ENCODE assay signal across 14 cellular contexts in genomic region chr16:56634715-56635440, GRCh38. TPM values are rescaled to one million over a fixed set of nuclear protein-coding genes. Genes with fewer than 3 reads are reported as not detected.
DNase-seq lines count a peak whose midpoint lies in the region; ATAC-seq lines count a peak whose summit lies in the region.
"Had no signal": no experiment of that assay in that cellular context is flagged by ENCODE, and none has a peak within 500 bp of the region (broad histone marks: within the 10 kb centered on the region; RNA-seq: fewer than 3 reads in every experiment).

No MANE protein-coding gene starts in this region.

- peaks cover 55% of the 10 kb centered on the region for H3K4me1 Mint-ChIP-seq in activated T-cell treated with anti-CD3 and anti-CD28 coated beads, Interleukin-2, amount 50 U/mL, for 72 hours (ENCODE audit: low read depth)
- H3K4me1 Mint-ChIP-seq in activated naive CD8-positive, alpha-beta T cell treated with anti-CD3 and anti-CD28 coated beads for 36 hours = peaks cover 34% of the 10 kb centered on the region
- peaks cover 26 to 50% of the 10 kb centered on the region in 2 donors for H3K4me1 Mint-ChIP-seq in stimulated activated naive B cell treated with anti-CD40 and anti-IgM and Interleukin-4, amounts not matched to agents 10 μg/mL and 1 μg/mL and 100 μg/mL, for 72 hours

- ATAC-seq in activated T-cell treated with anti-CD3 and anti-CD28 coated beads, Interleukin-2, amount 50 U/mL, for 72 hours (replicated peaks in 1 of 2) = no peak
- ATAC-seq in stimulated activated naive B cell treated with anti-CD40 and anti-IgM and Interleukin-4, amounts not matched to agents 10 μg/mL and 1 μg/mL and 100 μg/mL, for 72 hours (replicated peaks) = no peak
- ATAC-seq in HG03439 (IDR thresholded peaks at IDR 0.05; ENCODE audit: unreplicated experiment) (no peak), HG02938 (IDR thresholded peaks at IDR 0.05; ENCODE audit: unreplicated experiment) (no peak)
- ATAC-seq: left cardiac atrium, Panc1 had no signal

- H3K9me3 ChIP-seq in iPS-15b (ENCODE audit: control insufficient read depth, insufficient read depth, low read length) = no peaks in the 10 kb centered on the region
- H3K9me3 ChIP-seq: prostate gland had no signal

- peak overlapping the region; percentile 68 to 84 for H3K4me3 Mint-ChIP-seq in activated T-cell treated with anti-CD3 and anti-CD28 coated beads, Interleukin-2, amount 50 U/mL, for 72 hours
- peak overlapping the region; percentile 74 for H3K4me3 Mint-ChIP-seq in activated naive CD8-positive, alpha-beta T cell treated with anti-CD3 and anti-CD28 coated beads for 36 hours
- H3K4me3 Mint-ChIP-seq in stimulated activated naive B cell treated with anti-CD40 and anti-IgM and Interleukin-4, amounts not matched to agents 10 μg/mL and 1 μg/mL and 100 μg/mL, for 72 hours = peak overlapping the region; percentile 66 to 69

- no peaks in the 10 kb centered on the region for H3K36me3 ChIP-seq in iPS-15b (ENCODE audit: control insufficient read depth, insufficient read depth, low read length)
- H3K36me3 ChIP-seq: prostate gland had no signal

- no peaks in the 10 kb centered on the region for H3K36me3 Mint-ChIP-seq in activated T-cell treated with anti-CD3 and anti-CD28 coated beads, Interleukin-2, amount 50 U/mL, for 72 hours (ENCODE audit: insufficient read depth in 2 of 2)
- no peaks in the 10 kb centered on the region for H3K36me3 Mint-ChIP-seq in activated naive CD8-positive, alpha-beta T cell treated with anti-CD3 and anti-CD28 coated beads for 36 hours
- no peaks in the 10 kb centered on the region for H3K36me3 Mint-ChIP-seq in stimulated activated naive B cell treated with anti-CD40 and anti-IgM and Interleukin-4, amounts not matched to agents 10 μg/mL and 1 μg/mL and 100 μg/mL, for 72 hours

- DNase-seq in activated T-cell treated with anti-CD3 and anti-CD28 coated beads, Interleukin-2, amount 50 U/mL, for 72 hours = no peak
- DNase-seq in activated T-cell treated with anti-CD3 and anti-CD28 coated beads for 4 hours = no peak
- DNase-seq in activated naive CD8-positive, alpha-beta T cell treated with anti-CD3 and anti-CD28 coated beads for 36 hours = no peak
- DNase-seq in stimulated activated naive B cell treated with anti-CD40 and anti-IgM and Interleukin-4, amounts not matched to agents 10 μg/mL and 1 μg/mL and 100 μg/mL, for 72 hours = no peak
- DNase-seq in central memory CD4-positive, alpha-beta T cell = no peak
- DNase-seq: KG1, left cardiac atrium, NCI-H2171 had no signal

- peaks cover 100% of the 10 kb centered on the region for H3K27me3 ChIP-seq in iPS-15b (ENCODE audit: control insufficient read depth, insufficient read depth, low read length)

- H3K9me3 Mint-ChIP-seq in activated T-cell treated with anti-CD3 and anti-CD28 coated beads, Interleukin-2, amount 50 U/mL, for 72 hours = no peaks in the 10 kb centered on the region
- H3K9me3 Mint-ChIP-seq in activated naive CD8-positive, alpha-beta T cell treated with anti-CD3 and anti-CD28 coated beads for 36 hours = no peaks in the 10 kb centered on the region
- H3K9me3 Mint-ChIP-seq in stimulated activated naive B cell treated with anti-CD40 and anti-IgM and Interleukin-4, amounts not matched to agents 10 μg/mL and 1 μg/mL and 100 μg/mL, for 72 hours = no peaks in the 10 kb centered on the region

- H3K27ac Mint-ChIP-seq in activated T-cell treated with anti-CD3 and anti-CD28 coated beads, Interleukin-2, amount 50 U/mL, for 72 hours = no peak overlapping the region
- no peak overlapping the region for H3K27ac Mint-ChIP-seq in activated naive CD8-positive, alpha-beta T cell treated with anti-CD3 and anti-CD28 coated beads for 36 hours
- peak overlapping the region; percentile 22 for H3K27ac Mint-ChIP-seq in stimulated activated naive B cell treated with anti-CD40 and anti-IgM and Interleukin-4, amounts not matched to agents 10 μg/mL and 1 μg/mL and 100 μg/mL, for 72 hours

- H3K27me3 Mint-ChIP-seq in activated T-cell treated with anti-CD3 and anti-CD28 coated beads, Interleukin-2, amount 50 U/mL, for 72 hours (ENCODE audit: low read depth) = peaks cover 95% of the 10 kb centered on the region
- H3K27me3 Mint-ChIP-seq in activated naive CD8-positive, alpha-beta T cell treated with anti-CD3 and anti-CD28 coated beads for 36 hours = peaks cover 93% of the 10 kb centered on the region
- H3K27me3 Mint-ChIP-seq in stimulated activated naive B cell treated with anti-CD40 and anti-IgM and Interleukin-4, amounts not matched to agents 10 μg/mL and 1 μg/mL and 100 μg/mL, for 72 hours = peaks cover 69 to 86% of the 10 kb centered on the region in 2 donors

- peaks cover 3% of the 10 kb centered on the region for H3K4me1 ChIP-seq in iPS-15b (ENCODE audit: control insufficient read depth, insufficient read depth, low read length)
- H3K4me1 ChIP-seq: prostate gland had no signal

- H3K4me3 ChIP-seq in iPS-15b (ENCODE audit: low read depth, low read length) = peak overlapping the region; percentile 26

- H3K9ac ChIP-seq in iPS-15b (ENCODE audit: low read depth, low read length) = no peak overlapping the region

RNA-seq across cellular contexts. Expression of gene MT1M, which starts 2.4 kb away (rescaled TPM):
- under 1 TPM in 1 of 2 donors, not detected in 1; 0.91 TPM for total RNA-seq in activated T-cell treated with anti-CD3 and anti-CD28 coated beads, Interleukin-2, amount 50 U/mL, for 72 hours
- not detected for total RNA-seq in activated naive CD8-positive, alpha-beta T cell treated with anti-CD3 and anti-CD28 coated beads for 36 hours

RNA-seq across cellular contexts. Expression of gene MT1A, which starts 3.6 kb away (rescaled TPM):
- total RNA-seq in activated T-cell treated with anti-CD3 and anti-CD28 coated beads, Interleukin-2, amount 50 U/mL, for 72 hours = 1 to 10 TPM in 1 of 2 donors, under 1 TPM in 1; 0.74 to 1.5 TPM
- total RNA-seq in activated naive CD8-positive, alpha-beta T cell treated with anti-CD3 and anti-CD28 coated beads for 36 hours = not detected
- total RNA-seq: Daoy had no signal

RNA-seq across cellular contexts. Expression of gene MT1E, which starts 9.3 kb away (rescaled TPM):
- 100 to 1,000 TPM in 1 of 2 donors, 10 to 100 TPM in 1; 94.7 to 204 TPM for total RNA-seq in activated T-cell treated with anti-CD3 and anti-CD28 coated beads, Interleukin-2, amount 50 U/mL, for 72 hours
- 10 to 100 TPM; 67.1 to 68.9 TPM for total RNA-seq in activated naive CD8-positive, alpha-beta T cell treated with anti-CD3 and anti-CD28 coated beads for 36 hours

RNA-seq across cellular contexts. Expression of gene MT1B, which starts 16.8 kb away (rescaled TPM):
- total RNA-seq in activated T-cell treated with anti-CD3 and anti-CD28 coated beads, Interleukin-2, amount 50 U/mL, for 72 hours = not detected
- total RNA-seq in activated naive CD8-positive, alpha-beta T cell treated with anti-CD3 and anti-CD28 coated beads for 36 hours = not detected
- total RNA-seq: Daoy, left cardiac atrium, prostate gland had no signal

RNA-seq across cellular contexts. Expression of gene MT1F, which starts 22.9 kb away (rescaled TPM):
- 10 to 100 TPM; 39.1 to 48.4 TPM for total RNA-seq in activated T-cell treated with anti-CD3 and anti-CD28 coated beads, Interleukin-2, amount 50 U/mL, for 72 hours
- 10 to 100 TPM; 13.1 to 13.2 TPM for total RNA-seq in activated naive CD8-positive, alpha-beta T cell treated with anti-CD3 and anti-CD28 coated beads for 36 hours
